Comparison of ENCODE assay signal across 19 cellular contexts in the genomic region with DNA sequence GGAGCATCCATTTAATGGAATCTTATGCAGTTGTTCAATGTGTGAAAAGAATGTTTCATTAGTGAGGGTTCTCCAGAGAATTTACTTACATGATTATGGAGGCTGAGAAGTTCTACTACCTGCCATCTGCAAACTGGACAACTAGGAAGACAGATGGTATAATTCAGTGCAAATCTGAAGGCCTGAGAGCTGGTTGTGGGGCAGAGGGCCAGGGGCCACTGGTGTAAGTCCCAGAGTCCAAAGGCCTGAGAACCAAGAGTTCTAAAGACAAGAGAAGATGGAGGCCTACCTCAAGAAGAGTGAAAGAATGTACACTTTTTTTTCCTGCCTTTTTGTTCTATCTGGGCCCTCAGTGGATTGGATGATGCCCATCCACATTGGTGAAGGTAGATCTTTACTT.
"Had no signal": no experiment of that assay in that cellular context is flagged by ENCODE, and none has a peak within 500 bp of the region (broad histone marks: within the 10 kb centered on the region; RNA-seq: fewer than 3 reads in every experiment).

No MANE protein-coding gene starts in this region.

- DNase-seq: hippocampal formation; hypothalamus; immature natural killer cell; islet precursor cell; kidney; kidney glomerular epithelial cell; left cardiac atrium; left colon; left lung; left ventricle myocardium inferior; left ventricle myocardium superior; lower lobe of right lung; mammary epithelial cell; mesenchymal stem cell; mesendoderm; midbrain; mucosa of descending colon; naive B cell; naive thymus-derived CD4-positive, alpha-beta T cell had no signal
